17 cellular contexts compared by ENCODE assay signal in the genomic region with DNA sequence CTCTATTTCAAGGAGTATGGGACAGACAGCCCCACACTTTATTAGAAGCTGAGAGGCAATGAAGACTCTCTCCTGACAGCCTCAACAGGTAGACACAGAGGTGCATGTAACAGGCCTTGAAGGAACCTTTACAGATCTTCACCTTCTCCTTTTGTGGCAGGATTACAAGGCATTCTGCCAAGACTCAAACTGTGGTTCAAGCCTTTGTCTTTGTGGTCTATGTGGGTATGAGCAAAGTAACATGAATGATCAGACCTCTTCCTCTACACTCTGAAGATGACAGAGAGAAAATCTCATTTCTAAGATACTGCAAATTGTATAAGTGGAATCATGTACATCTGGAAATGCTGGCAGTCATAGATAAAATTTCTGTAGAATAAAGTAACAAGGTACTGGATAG.
A peak's percentile ranks its signal among the peaks of the same experiment; 100 is the strongest.
DNase-seq lines count a peak whose midpoint lies in the region; ATAC-seq and TF ChIP-seq lines count a peak whose summit lies in the region.
"Had no signal": no experiment of that assay in that cellular context is flagged by ENCODE, and none has a peak within 500 bp of the region (broad histone marks: within the 10 kb centered on the region; RNA-seq: fewer than 3 reads in every experiment).

No MANE protein-coding gene starts in this region.

- ATAC-seq in GM21737 (IDR thresholded peaks at IDR 0.05; ENCODE audit: unreplicated experiment): no peak
- ATAC-seq: CD8-positive, alpha-beta T cell had no signal

- peak; percentile 61 for DNase-seq in Jurkat, Clone E6-1 (ENCODE audit: low read depth, low spot score)
- peak; percentile 7 for DNase-seq in M059J (ENCODE audit: low read depth)
- DNase-seq in astrocyte of the hippocampus (ENCODE audit: low read depth, low spot score): peak; percentile 4
- peak; percentile 10 for DNase-seq in myocyte (ENCODE audit: low read depth)
- no peak for DNase-seq in globus pallidus (ENCODE audit: low spot score)
- DNase-seq in SK-N-SH: no peak
- DNase-seq: BE2C; Caco-2; CD8-positive, alpha-beta T cell; DND-41; GDM1; HCEC 1CT; HFFc6; IMR-90 had no signal

- no peak overlapping the region for H3K4me2 ChIP-seq in SK-N-SH

- H3K9me2 ChIP-seq in SK-N-SH: no peaks in the 10 kb centered on the region

- H3K4me3 ChIP-seq in Jurkat, Clone E6-1 (ENCODE audit: low read length): no peak overlapping the region
- H3K4me3 ChIP-seq in SK-N-SH (ENCODE audit: low read depth in 2 of 2, low read length in 1 of 2): no peak overlapping the region

- H3K9ac ChIP-seq in SK-N-SH: no peak overlapping the region

- no peaks in the 10 kb centered on the region for H3K36me3 ChIP-seq in SK-N-SH (replicated peaks in 1 of 2; ENCODE audit: control insufficient read depth in 1 of 2, insufficient read depth in 2 of 2, low read length in 1 of 2)
- H3K36me3 ChIP-seq: BE2C had no signal

- H4K20me1 ChIP-seq in SK-N-SH (ENCODE audit: insufficient read depth): no peaks in the 10 kb centered on the region

- no peaks in the 10 kb centered on the region for H3K4me1 ChIP-seq in SK-N-SH (ENCODE audit: control insufficient read depth in 1 of 2, insufficient read depth in 2 of 2, low read depth in 1 of 2, low read length in 1 of 2)
- H3K4me1 ChIP-seq: Caco-2 had no signal

- no peak for TF ChIP-seq CTCF in SK-N-SH (IDR thresholded peaks at IDR 0.05)

- POLR2A ChIA-PET in SK-N-SH (lab: Yijun Ruan, JAX): no interaction called here

- no peak for TF ChIP-seq RAD21 in SK-N-SH (IDR thresholded peaks at IDR 0.05; ENCODE audit: low read length)

- H3F3A ChIP-seq in SK-N-SH (replicated peaks; ENCODE audit: insufficient read depth): no peaks in the 10 kb centered on the region

- H2AFZ ChIP-seq in SK-N-SH (ENCODE audit: low read depth): no peak overlapping the region

- TF ChIP-seq EP300 in SK-N-SH (IDR thresholded peaks at IDR 0.05; ENCODE audit: borderline replicate concordance in 1 of 2, low read depth in 1 of 2, low read length in 1 of 2): no peak

- no peak overlapping the region for H3K27ac ChIP-seq in SK-N-SH (ENCODE audit: low read depth in 2 of 2, low read length in 1 of 2)
- H3K27ac ChIP-seq: C4-2B, HL-60 had no signal

- no peaks in the 10 kb centered on the region for H3K9me3 ChIP-seq in SK-N-SH
- H3K9me3 ChIP-seq: BE2C, Caco-2 had no signal

- H3K79me2 ChIP-seq in SK-N-SH (ENCODE audit: insufficient read depth): no peaks in the 10 kb centered on the region

- H3K27me3 ChIP-seq in SK-N-SH (ENCODE audit: insufficient read depth): no peaks in the 10 kb centered on the region
- H3K27me3 ChIP-seq: BE2C had no signal

- CTCF ChIA-PET in SK-N-SH (lab: Yijun Ruan, JAX): interaction anchor here (3.0 kb wide), 1 partner anchor 9 kb away, joined by 19 read pairs; no protein-coding TSS in a partner anchor

TF ChIP-seq in SK-N-SH, 30 proteins besides CTCF, POLR2A, EP300 and RAD21:
- TF ChIP-seq RFX5 (IDR thresholded peaks at IDR 0.05; ENCODE audit: low read length) (no peak), EZH2phosphoT487 (IDR thresholded peaks at IDR 0.05; ENCODE audit: borderline replicate concordance, low read depth) (no peak), FOSL2 (IDR thresholded peaks at IDR 0.05; ENCODE audit: borderline replicate concordance, low read depth) (no peak), RXRA (IDR thresholded peaks at IDR 0.05; ENCODE audit: borderline replicate concordance, low read depth) (no peak), YY1 (IDR thresholded peaks at IDR 0.05; ENCODE audit: low read depth) (no peak), FOXM1 (IDR thresholded peaks at IDR 0.05; ENCODE audit: low read depth) (no peak), MXI1 (IDR thresholded peaks at IDR 0.05; ENCODE audit: low read depth, low read length) (no peak), FOXJ3 (CRISPR knock-in tag; IDR thresholded peaks at IDR 0.05) (no peak), TEAD4 (IDR thresholded peaks at IDR 0.05; ENCODE audit: borderline replicate concordance, insufficient read depth) (no peak), CHD2 (IDR thresholded peaks at IDR 0.05; ENCODE audit: low read length, partially characterized antibody) (no peak), JUND (IDR thresholded peaks at IDR 0.05) (no peak), GABPA (IDR thresholded peaks at IDR 0.05; ENCODE audit: low read depth) (no peak), TAF1 (IDR thresholded peaks at IDR 0.05; ENCODE audit: borderline replicate concordance, low read depth, low read length) (no peak), NRF1 (IDR thresholded peaks at IDR 0.05; ENCODE audit: low read depth, low read length) (no peak)
- TF ChIP-seq, protein P1, sequence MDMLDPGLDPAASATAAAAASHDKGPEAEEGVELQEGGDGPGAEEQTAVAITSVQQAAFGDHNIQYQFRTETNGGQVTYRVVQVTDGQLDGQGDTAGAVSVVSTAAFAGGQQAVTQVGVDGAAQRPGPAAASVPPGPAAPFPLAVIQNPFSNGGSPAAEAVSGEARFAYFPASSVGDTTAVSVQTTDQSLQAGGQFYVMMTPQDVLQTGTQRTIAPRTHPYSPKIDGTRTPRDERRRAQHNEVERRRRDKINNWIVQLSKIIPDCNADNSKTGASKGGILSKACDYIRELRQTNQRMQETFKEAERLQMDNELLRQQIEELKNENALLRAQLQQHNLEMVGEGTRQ (IDR thresholded peaks at IDR 0.05; ENCODE audit: borderline replicate concordance, low read depth, low read length): no peak
- TF ChIP-seq, protein P2, sequence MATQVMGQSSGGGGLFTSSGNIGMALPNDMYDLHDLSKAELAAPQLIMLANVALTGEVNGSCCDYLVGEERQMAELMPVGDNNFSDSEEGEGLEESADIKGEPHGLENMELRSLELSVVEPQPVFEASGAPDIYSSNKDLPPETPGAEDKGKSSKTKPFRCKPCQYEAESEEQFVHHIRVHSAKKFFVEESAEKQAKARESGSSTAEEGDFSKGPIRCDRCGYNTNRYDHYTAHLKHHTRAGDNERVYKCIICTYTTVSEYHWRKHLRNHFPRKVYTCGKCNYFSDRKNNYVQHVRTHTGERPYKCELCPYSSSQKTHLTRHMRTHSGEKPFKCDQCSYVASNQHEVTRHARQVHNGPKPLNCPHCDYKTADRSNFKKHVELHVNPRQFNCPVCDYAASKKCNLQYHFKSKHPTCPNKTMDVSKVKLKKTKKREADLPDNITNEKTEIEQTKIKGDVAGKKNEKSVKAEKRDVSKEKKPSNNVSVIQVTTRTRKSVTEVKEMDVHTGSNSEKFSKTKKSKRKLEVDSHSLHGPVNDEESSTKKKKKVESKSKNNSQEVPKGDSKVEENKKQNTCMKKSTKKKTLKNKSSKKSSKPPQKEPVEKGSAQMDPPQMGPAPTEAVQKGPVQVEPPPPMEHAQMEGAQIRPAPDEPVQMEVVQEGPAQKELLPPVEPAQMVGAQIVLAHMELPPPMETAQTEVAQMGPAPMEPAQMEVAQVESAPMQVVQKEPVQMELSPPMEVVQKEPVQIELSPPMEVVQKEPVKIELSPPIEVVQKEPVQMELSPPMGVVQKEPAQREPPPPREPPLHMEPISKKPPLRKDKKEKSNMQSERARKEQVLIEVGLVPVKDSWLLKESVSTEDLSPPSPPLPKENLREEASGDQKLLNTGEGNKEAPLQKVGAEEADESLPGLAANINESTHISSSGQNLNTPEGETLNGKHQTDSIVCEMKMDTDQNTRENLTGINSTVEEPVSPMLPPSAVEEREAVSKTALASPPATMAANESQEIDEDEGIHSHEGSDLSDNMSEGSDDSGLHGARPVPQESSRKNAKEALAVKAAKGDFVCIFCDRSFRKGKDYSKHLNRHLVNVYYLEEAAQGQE (IDR thresholded peaks at IDR 0.05; ENCODE audit: low read depth, low read length): no peak
- TF ChIP-seq, protein P3, sequence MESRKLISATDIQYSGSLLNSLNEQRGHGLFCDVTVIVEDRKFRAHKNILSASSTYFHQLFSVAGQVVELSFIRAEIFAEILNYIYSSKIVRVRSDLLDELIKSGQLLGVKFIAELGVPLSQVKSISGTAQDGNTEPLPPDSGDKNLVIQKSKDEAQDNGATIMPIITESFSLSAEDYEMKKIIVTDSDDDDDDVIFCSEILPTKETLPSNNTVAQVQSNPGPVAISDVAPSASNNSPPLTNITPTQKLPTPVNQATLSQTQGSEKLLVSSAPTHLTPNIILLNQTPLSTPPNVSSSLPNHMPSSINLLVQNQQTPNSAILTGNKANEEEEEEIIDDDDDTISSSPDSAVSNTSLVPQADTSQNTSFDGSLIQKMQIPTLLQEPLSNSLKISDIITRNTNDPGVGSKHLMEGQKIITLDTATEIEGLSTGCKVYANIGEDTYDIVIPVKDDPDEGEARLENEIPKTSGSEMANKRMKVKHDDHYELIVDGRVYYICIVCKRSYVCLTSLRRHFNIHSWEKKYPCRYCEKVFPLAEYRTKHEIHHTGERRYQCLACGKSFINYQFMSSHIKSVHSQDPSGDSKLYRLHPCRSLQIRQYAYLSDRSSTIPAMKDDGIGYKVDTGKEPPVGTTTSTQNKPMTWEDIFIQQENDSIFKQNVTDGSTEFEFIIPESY (IDR thresholded peaks at IDR 0.05; ENCODE audit: borderline replicate concordance, low read depth): no peak
- TF ChIP-seq, protein P4, sequence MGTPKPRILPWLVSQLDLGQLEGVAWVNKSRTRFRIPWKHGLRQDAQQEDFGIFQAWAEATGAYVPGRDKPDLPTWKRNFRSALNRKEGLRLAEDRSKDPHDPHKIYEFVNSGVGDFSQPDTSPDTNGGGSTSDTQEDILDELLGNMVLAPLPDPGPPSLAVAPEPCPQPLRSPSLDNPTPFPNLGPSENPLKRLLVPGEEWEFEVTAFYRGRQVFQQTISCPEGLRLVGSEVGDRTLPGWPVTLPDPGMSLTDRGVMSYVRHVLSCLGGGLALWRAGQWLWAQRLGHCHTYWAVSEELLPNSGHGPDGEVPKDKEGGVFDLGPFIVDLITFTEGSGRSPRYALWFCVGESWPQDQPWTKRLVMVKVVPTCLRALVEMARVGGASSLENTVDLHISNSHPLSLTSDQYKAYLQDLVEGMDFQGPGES (IDR thresholded peaks at IDR 0.05; ENCODE audit: low read depth, low read length): no peak
- TF ChIP-seq, protein P5, sequence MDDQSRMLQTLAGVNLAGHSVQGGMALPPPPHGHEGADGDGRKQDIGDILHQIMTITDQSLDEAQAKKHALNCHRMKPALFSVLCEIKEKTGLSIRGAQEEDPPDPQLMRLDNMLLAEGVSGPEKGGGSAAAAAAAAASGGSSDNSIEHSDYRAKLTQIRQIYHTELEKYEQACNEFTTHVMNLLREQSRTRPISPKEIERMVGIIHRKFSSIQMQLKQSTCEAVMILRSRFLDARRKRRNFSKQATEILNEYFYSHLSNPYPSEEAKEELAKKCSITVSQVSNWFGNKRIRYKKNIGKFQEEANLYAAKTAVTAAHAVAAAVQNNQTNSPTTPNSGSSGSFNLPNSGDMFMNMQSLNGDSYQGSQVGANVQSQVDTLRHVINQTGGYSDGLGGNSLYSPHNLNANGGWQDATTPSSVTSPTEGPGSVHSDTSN (IDR thresholded peaks at IDR 0.05): no peak

Comparison
In these comparisons a context has a peak if more than half of its experiments do, and no peak if none do; other contexts are left out.
1. DNase-seq: peak in Jurkat, Clone E6-1 (single experiment), M059J (single experiment), astrocyte of the hippocampus (single experiment) and myocyte (single experiment); none in globus pallidus (single experiment) and SK-N-SH (single experiment).